ENCODE assay signal across 23 cellular contexts in the genomic region with DNA sequence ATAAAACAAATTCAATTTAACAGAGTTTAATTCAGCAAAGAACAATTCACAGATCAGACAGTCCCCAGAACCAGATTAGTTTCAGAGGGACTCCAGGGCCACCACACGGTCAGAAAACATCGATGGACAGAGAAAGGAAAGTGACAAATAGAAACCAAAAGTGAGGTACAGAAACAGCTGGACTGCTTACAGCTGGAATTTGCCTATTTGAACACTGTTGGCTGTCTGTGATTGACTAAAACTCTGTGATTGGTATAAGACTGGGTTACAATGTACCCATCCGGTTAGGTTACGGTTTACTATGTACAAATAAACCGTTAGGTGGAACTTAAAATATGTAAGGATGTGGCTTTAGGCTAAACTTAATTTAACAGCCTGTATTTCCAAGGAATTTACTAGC. TPM values are rescaled to one million over a fixed set of nuclear protein-coding genes. Genes with fewer than 3 reads are reported as not detected.
"Had no signal": no experiment of that assay in that cellular context is flagged by ENCODE, and none has a peak within 500 bp of the region (broad histone marks: within the 10 kb centered on the region; RNA-seq: fewer than 3 reads in every experiment).

No MANE protein-coding gene starts in this region.

- H3K36me3 ChIP-seq: right atrium auricular region, stomach, thoracic aorta, upper lobe of left lung had no signal

- H3K9me3 ChIP-seq: right atrium auricular region, thoracic aorta, upper lobe of left lung had no signal

- H3K4me3 ChIP-seq: coronary artery, right atrium auricular region, stomach, thoracic aorta, upper lobe of left lung had no signal

- DNase-seq: activated B cell treated with CpG ODN at 0.5 μM for 24 hours; activated CD4-positive, alpha-beta T cell treated with anti-CD3 and anti-CD28 coated beads for 4 hours; activated CD8-positive, alpha-beta T cell treated with anti-CD3 and anti-CD28 coated beads for 36 hours; activated naive CD4-positive, alpha-beta T cell treated with anti-CD3 and anti-CD28 coated beads for 36 hours; activated T-cell treated with anti-CD3 and anti-CD28 coated beads, Interleukin-2, amount 50 U/mL, for 24 hours; central memory CD4-positive, alpha-beta T cell; erythroblast; foreskin melanocyte; kidney; stimulated activated CD4-positive, alpha-beta T cell treated with anti-CD3 and anti-CD28 coated beads, Interleukin-15, amount 100 ng/mL, for 24 hours; stimulated activated CD4-positive, alpha-beta T cell treated with anti-CD3 and anti-CD28 coated beads, Interleukin-4, amount 100 ng/mL, for 1 hour; stomach; upper lobe of left lung had no signal

- H3K27ac ChIP-seq: coronary artery, right atrium auricular region, stomach, thoracic aorta, upper lobe of left lung had no signal

RNA-seq across cellular contexts. Expression of gene MOBP, which starts 30.3 kb away (rescaled TPM):
- total RNA-seq: activated CD8-positive, alpha-beta T cell treated with anti-CD3 and anti-CD28 coated beads for 36 hours; activated naive CD4-positive, alpha-beta T cell treated with anti-CD3 and anti-CD28 coated beads for 36 hours; activated T-helper 2 cell treated with anti-CD3 and anti-CD28 coated beads, Interferon-gamma antibody, Interleukin-2, Interleukin-4, amounts not matched to agents 10 μg/mL and 5 μg/mL and 100 μg/mL, durations not matched to agents 14 hours and 24 hours and 36 hours; left lobe of liver; lung microvascular endothelial cell; osteoblast; progenitor cell of endocrine pancreas; skeletal muscle tissue; thoracic aorta had no signal
- polyA plus RNA-seq: neural cell had no signal
